ENCODE assay signal across 8 cellular contexts in the genomic region with DNA sequence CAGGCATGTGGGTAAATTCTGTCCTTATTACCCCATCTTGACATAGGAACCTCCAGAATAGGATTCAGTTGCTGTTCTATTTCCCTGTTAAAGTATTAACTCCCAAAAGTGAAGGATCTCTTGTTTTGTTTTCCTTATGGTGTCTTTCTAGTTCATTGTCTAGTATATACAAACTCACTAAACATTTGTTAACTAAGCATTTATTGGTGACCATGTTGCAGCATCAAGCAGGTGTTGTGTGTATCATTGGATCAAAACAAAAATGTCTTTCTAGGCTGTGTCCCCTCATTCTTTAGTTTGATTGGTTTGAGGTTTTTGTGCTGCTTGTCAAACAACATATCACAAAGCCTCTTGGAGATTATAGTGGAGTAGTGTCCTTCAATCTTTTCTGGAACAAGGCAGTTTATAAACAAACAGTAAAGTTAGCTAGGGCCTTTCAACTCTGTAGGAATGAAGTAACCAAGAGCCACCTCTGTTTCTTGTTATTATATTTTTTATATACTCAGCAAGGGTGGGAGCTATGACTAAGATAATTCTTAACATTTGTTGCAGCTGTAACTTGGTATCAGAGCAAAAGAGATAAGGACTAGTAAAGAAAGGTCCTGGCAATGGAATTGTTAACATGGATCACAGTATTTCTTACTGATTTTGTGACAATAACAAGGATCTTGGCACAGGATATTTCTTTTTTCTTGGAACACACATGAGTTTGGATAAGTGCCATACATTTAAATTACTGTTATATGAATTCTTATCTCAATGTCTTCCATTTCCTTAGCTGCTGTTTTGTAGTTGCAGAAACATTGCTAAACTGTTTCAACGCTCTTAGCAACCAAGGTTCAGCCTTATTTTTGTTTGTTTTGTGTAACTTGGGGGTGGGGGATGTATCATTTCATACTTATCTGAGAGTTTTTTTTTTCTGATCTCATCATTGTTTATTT. TPM values are rescaled to one million over a fixed set of nuclear protein-coding genes. Genes with fewer than 3 reads are reported as not detected.
DNase-seq lines count a peak whose midpoint lies in the region; ATAC-seq, FAIRE-seq and TF ChIP-seq lines count a peak whose summit lies in the region.

No MANE protein-coding gene starts in this region.

- no peaks in the 10 kb centered on the region for H3K36me3 ChIP-seq in kidney (ENCODE audit: control insufficient read depth in 1 of 2, insufficient read depth in 2 of 2, low read length in 2 of 2)

- no peak overlapping the region for H3K9ac ChIP-seq in kidney (ENCODE audit: low read length in 2 of 2)

- DNase-seq in LoVo (ENCODE audit: low spot score) = peak; percentile 65
- DNase-seq in MCF 10A (ENCODE audit: unreplicated experiment) = peak; percentile 52
- no peak for DNase-seq in kidney
- DNase-seq in CD1c-positive myeloid dendritic cell (ENCODE audit: extremely low spot score) = no peak
- no peak for DNase-seq in activated CD8-positive, alpha-beta T cell treated with anti-CD3 and anti-CD28 coated beads for 36 hours
- DNase-seq in frontal cortex (ENCODE audit: low spot score in 2 of 2) = no peak

- FAIRE-seq in kidney (lab: Jason Lieb, UNC) = no peak
- no peak for FAIRE-seq in frontal cortex (lab: Jason Lieb, UNC)

- H3K4me3 Mint-ChIP-seq in MCF 10A (ENCODE audit: unreplicated experiment) = peak overlapping the region; percentile 10
- no peak overlapping the region for H3K4me3 Mint-ChIP-seq in stimulated activated memory B cell treated with anti-CD40 and anti-IgM and Interleukin-4, amounts not matched to agents 10 μg/mL and 1 μg/mL and 100 μg/mL, for 72 hours
- H3K4me3 Mint-ChIP-seq in activated CD8-positive, alpha-beta T cell treated with anti-CD3 and anti-CD28 coated beads for 36 hours = no peak overlapping the region

- peak overlapping the region; percentile 20 to 26 for H3K27ac ChIP-seq in kidney (ENCODE audit: low read depth in 2 of 2, low read length in 2 of 2)

- no peaks in the 10 kb centered on the region for H3K9me3 Mint-ChIP-seq in MCF 10A (ENCODE audit: unreplicated experiment)
- H3K9me3 Mint-ChIP-seq in stimulated activated memory B cell treated with anti-CD40 and anti-IgM and Interleukin-4, amounts not matched to agents 10 μg/mL and 1 μg/mL and 100 μg/mL, for 72 hours = no peaks in the 10 kb centered on the region
- H3K9me3 Mint-ChIP-seq in activated CD8-positive, alpha-beta T cell treated with anti-CD3 and anti-CD28 coated beads for 36 hours = no peaks in the 10 kb centered on the region

- no peak overlapping the region for H3K4me3 ChIP-seq in kidney (ENCODE audit: low read length in 2 of 2)

- H3K27ac Mint-ChIP-seq in MCF 10A (ENCODE audit: low read depth, unreplicated experiment) = peak overlapping the region; percentile 95
- H3K27ac Mint-ChIP-seq in stimulated activated memory B cell treated with anti-CD40 and anti-IgM and Interleukin-4, amounts not matched to agents 10 μg/mL and 1 μg/mL and 100 μg/mL, for 72 hours = peak overlapping the region; percentile 58
- H3K27ac Mint-ChIP-seq in activated CD8-positive, alpha-beta T cell treated with anti-CD3 and anti-CD28 coated beads for 36 hours = no peak overlapping the region

- intact Hi-C loops in MCF 10A (cut with micrococcal nuclease) (no loop called here), kidney (cut with DNase I) (no loop called here)
- intact Hi-C loops in activated CD8-positive, alpha-beta T cell treated with anti-CD3 and anti-CD28 coated beads for 36 hours (cut with micrococcal nuclease) = no loop called here

- H3K9me3 ChIP-seq in kidney (ENCODE audit: control insufficient read depth in 1 of 2, low read length in 2 of 2) = no peaks in the 10 kb centered on the region

- CTCF ChIA-PET in MCF 10A (lab: Yijun Ruan, JAX) = interaction anchor here (0.6 to 2.1 kb wide), 9 partner anchors 9 to 292 kb away, joined by 3 to 8 read pairs (median 3); no protein-coding TSS in a partner anchor
- CTCF ChIA-PET in activated CD8-positive, alpha-beta T cell treated with anti-CD3 and anti-CD28 coated beads for 36 hours (lab: Charles Lee) = interaction anchor here (1.1 kb wide), 1 partner anchor 10 kb away, joined by 9 read pairs; no protein-coding TSS in a partner anchor

- BruUV-seq in MCF 10A (replicated peaks; lab: Mats Ljungman, UMichigan) = no TSS peak

- no peak for TF ChIP-seq CTCF in MCF 10A (IDR thresholded peaks at IDR 0.05; ENCODE audit: unreplicated experiment)
- TF ChIP-seq CTCF in kidney (IDR thresholded peaks at IDR 0.05; ENCODE audit: borderline replicate concordance, extremely low read depth, insufficient read depth) = no peak
- no peak for TF ChIP-seq CTCF in activated CD8-positive, alpha-beta T cell treated with anti-CD3 and anti-CD28 coated beads for 36 hours (IDR thresholded peaks at IDR 0.05)

- peaks cover 43% of the 10 kb centered on the region for H3K36me3 Mint-ChIP-seq in MCF 10A (ENCODE audit: insufficient read depth, unreplicated experiment)
- peaks cover 42% of the 10 kb centered on the region for H3K36me3 Mint-ChIP-seq in stimulated activated memory B cell treated with anti-CD40 and anti-IgM and Interleukin-4, amounts not matched to agents 10 μg/mL and 1 μg/mL and 100 μg/mL, for 72 hours
- peaks cover 19% of the 10 kb centered on the region for H3K36me3 Mint-ChIP-seq in activated CD8-positive, alpha-beta T cell treated with anti-CD3 and anti-CD28 coated beads for 36 hours (ENCODE audit: low read depth)

- peaks cover 6 to 17% of the 10 kb centered on the region in 2 donors for H3K4me1 ChIP-seq in kidney (ENCODE audit: control insufficient read depth in 1 of 2, insufficient read depth in 1 of 2, low read depth in 1 of 2, low read length in 2 of 2)

- peaks cover 53% of the 10 kb centered on the region for H3K4me1 Mint-ChIP-seq in MCF 10A (ENCODE audit: insufficient read depth, unreplicated experiment)
- H3K4me1 Mint-ChIP-seq in stimulated activated memory B cell treated with anti-CD40 and anti-IgM and Interleukin-4, amounts not matched to agents 10 μg/mL and 1 μg/mL and 100 μg/mL, for 72 hours = peaks cover 14% of the 10 kb centered on the region
- peaks cover 14% of the 10 kb centered on the region for H3K4me1 Mint-ChIP-seq in activated CD8-positive, alpha-beta T cell treated with anti-CD3 and anti-CD28 coated beads for 36 hours (ENCODE audit: low read depth)

- POLR2A ChIA-PET in MCF 10A (lab: Yijun Ruan, JAX) = interaction anchor here (0.6 to 3.2 kb wide), 15 partner anchors 10 to 933 kb away, joined by 3 to 28 read pairs (median 3); a partner anchor contains a TSS
- POLR2A ChIA-PET in activated CD8-positive, alpha-beta T cell treated with anti-CD3 and anti-CD28 coated beads for 36 hours (lab: Charles Lee) = interaction anchor here (0.6 to 1.0 kb wide), 2 partner anchors 14 to 25 kb away, joined by 3 to 4 read pairs; no protein-coding TSS in a partner anchor

- ATAC-seq in stimulated activated memory B cell treated with anti-CD40 and anti-IgM and Interleukin-4, amounts not matched to agents 10 μg/mL and 1 μg/mL and 100 μg/mL, for 72 hours = no peak
- no peak for ATAC-seq in activated CD8-positive, alpha-beta T cell treated with anti-CD3 and anti-CD28 coated beads for 36 hours
- ATAC-seq in GM18907 (IDR thresholded peaks at IDR 0.05; ENCODE audit: unreplicated experiment) = no peak

- H3K27me3 Mint-ChIP-seq in MCF 10A (ENCODE audit: insufficient read depth, unreplicated experiment) = no peaks in the 10 kb centered on the region
- no peaks in the 10 kb centered on the region for H3K27me3 Mint-ChIP-seq in stimulated activated memory B cell treated with anti-CD40 and anti-IgM and Interleukin-4, amounts not matched to agents 10 μg/mL and 1 μg/mL and 100 μg/mL, for 72 hours
- H3K27me3 Mint-ChIP-seq in activated CD8-positive, alpha-beta T cell treated with anti-CD3 and anti-CD28 coated beads for 36 hours = no peaks in the 10 kb centered on the region

RNA-seq across cellular contexts. Expression of a gene that starts 49.3 kb away (rescaled TPM):
- total RNA-seq in MCF 10A (2022) (93.5 and 94.6 TPM in 2 replicates), kidney (49.0 TPM), frontal cortex (76.2 TPM)
- polyA plus RNA-seq in kidney (ENCODE audit: insufficient read depth, low read depth, low replicate concordance) = 8.9 TPM
- total RNA-seq in activated CD8-positive, alpha-beta T cell treated with anti-CD3 and anti-CD28 coated beads for 36 hours = 10 to 100 TPM; 53.6 to 59.2 TPM

Comparison
In these comparisons a context has a peak if more than half of its experiments do, and no peak if none do; other contexts are left out.
1. DNase-seq: peak in LoVo (single experiment) and MCF 10A (single experiment); none in kidney (single experiment), CD1c-positive myeloid dendritic cell (single experiment), activated CD8-positive, alpha-beta T cell treated with anti-CD3 and anti-CD28 coated beads for 36 hours (single experiment) and frontal cortex (0 of 2).